Comparison of ENCODE assay signal across 12 cellular contexts in genomic region chr12:11771895-11772502, GRCh38.
A peak's percentile ranks its signal among the peaks of the same experiment; 100 is the strongest.
DNase-seq lines count a peak whose midpoint lies in the region; ATAC-seq, FAIRE-seq and TF ChIP-seq lines count a peak whose summit lies in the region.
"Had no signal": no experiment of that assay in that cellular context is flagged by ENCODE, and none has a peak within 500 bp of the region (broad histone marks: within the 10 kb centered on the region; RNA-seq: fewer than 3 reads in every experiment).

No MANE protein-coding gene starts in this region.

- no peak overlapping the region; the same call in 1 of the 2 replicates for H3K4me2 ChIP-seq in DND-41 (ENCODE audit: insufficient read depth, low read length)
- peak overlapping the region; percentile 4 for H3K4me2 ChIP-seq in astrocyte (ENCODE audit: low read length)
- no peak overlapping the region for H3K4me2 ChIP-seq in OCI-LY7 (ENCODE audit: low read length)

- H3K79me2 ChIP-seq in DND-41 (ENCODE audit: insufficient read depth, low read length), result peaks cover 90% of the 10 kb centered on the region
- H3K79me2 ChIP-seq in astrocyte (ENCODE audit: insufficient read depth, low read length), result peaks cover 43% of the 10 kb centered on the region
- H3K79me2 ChIP-seq in OCI-LY7 (ENCODE audit: insufficient read depth, low read depth, low read length), result peaks cover 11% of the 10 kb centered on the region; the same call in 1 of the 2 replicates

- BruUV-seq in OCI-LY7 (replicated peaks; lab: Mats Ljungman, UMichigan), result no TSS peak

- no peak for ATAC-seq in DND-41 (ENCODE audit: insufficient read depth, low read depth)
- ATAC-seq in HG03432 (IDR thresholded peaks at IDR 0.05; ENCODE audit: unreplicated experiment), result peak; percentile 48
- ATAC-seq in CD8-positive, alpha-beta T cell, result no peak
- no peak for ATAC-seq in left cardiac atrium

- H3K9ac ChIP-seq in DND-41 (ENCODE audit: low read depth, low read length) (0 out of 2 replicates have a peak overlapping the region, but pooled peaks have one; percentile 2), astrocyte (ENCODE audit: low read length) (peak overlapping the region; percentile 3)

- no peaks in the 10 kb centered on the region for H3K27me3 ChIP-seq in DND-41 (ENCODE audit: insufficient read depth, low read length, poor library complexity)
- no peaks in the 10 kb centered on the region for H3K27me3 ChIP-seq in astrocyte (ENCODE audit: insufficient read depth, low read length)
- H3K27me3 ChIP-seq in neutrophil, result no peaks in the 10 kb centered on the region
- no peaks in the 10 kb centered on the region for H3K27me3 ChIP-seq in CD8-positive, alpha-beta T cell (ENCODE audit: insufficient read depth, low read length)

- H3K27me3 Mint-ChIP-seq in astrocyte (ENCODE audit: low read depth, unreplicated experiment), result no peaks in the 10 kb centered on the region
- H3K27me3 Mint-ChIP-seq in CD8-positive, alpha-beta T cell (ENCODE audit: low read depth), result no peaks in the 10 kb centered on the region

- H3K4me3 ChIP-seq in DND-41 (ENCODE audit: low read depth in 1 of 2, low read length in 2 of 2) (no peak overlapping the region), astrocyte (ENCODE audit: insufficient read depth, low read depth, low read length) (no peak overlapping the region), neutrophil (ENCODE audit: low read depth in 1 of 2, low read length in 1 of 2) (no peak overlapping the region), OCI-LY7 (ENCODE audit: low read depth, low read length, poor library complexity, severe bottlenecking) (no peak overlapping the region)
- H3K4me3 ChIP-seq in CD8-positive, alpha-beta T cell (ENCODE audit: low read depth, low read length), result no peak overlapping the region
- H3K4me3 ChIP-seq: SK-N-MC had no signal

- H3K9me3 ChIP-seq in DND-41 (ENCODE audit: insufficient read depth, low read length, severe bottlenecking) (no peaks in the 10 kb centered on the region), astrocyte (ENCODE audit: insufficient read depth, low read depth, low read length) (no peaks in the 10 kb centered on the region), neutrophil (no peaks in the 10 kb centered on the region), OCI-LY7 (ENCODE audit: low read length) (no peaks in the 10 kb centered on the region)
- no peaks in the 10 kb centered on the region for H3K9me3 ChIP-seq in CD8-positive, alpha-beta T cell (ENCODE audit: low read length)
- H3K9me3 ChIP-seq: Caco-2 had no signal

- H4K20me1 ChIP-seq in DND-41 (ENCODE audit: insufficient read depth, low read length) (no peaks in the 10 kb centered on the region), astrocyte (ENCODE audit: insufficient read depth, low read length) (peaks cover 6% of the 10 kb centered on the region), OCI-LY7 (ENCODE audit: insufficient read depth, low read length) (no peaks in the 10 kb centered on the region)

- DNase-seq in DND-41 (no peak), astrocyte (ENCODE audit: low read depth) (peak; percentile 76), GF-D8 (lab: John Stamatoyannopoulos, UW) (no peak), left cardiac atrium (no peak), OCI-LY7 (ENCODE audit: low spot score) (no peak)
- no peak for DNase-seq in CD8-positive, alpha-beta T cell
- DNase-seq: Caco-2, NCI-H1105 treated with DMSO at 0.1 percent for 48 hours, NCI-H69 had no signal

- H3K9me2 ChIP-seq in OCI-LY7 (ENCODE audit: insufficient read depth, low read length), result no peaks in the 10 kb centered on the region

- intact Hi-C loops in CD8-positive, alpha-beta T cell (cut with DNase I, micrococcal nuclease), result no loop called here
- intact Hi-C loops in left cardiac atrium (cut with DNase I) (no loop called here), OCI-LY7 (cut with micrococcal nuclease; ENCODE audit: unreplicated experiment) (no loop called here)

- peaks cover 35% of the 10 kb centered on the region for H3K36me3 Mint-ChIP-seq in astrocyte (ENCODE audit: low read depth, unreplicated experiment)
- H3K36me3 Mint-ChIP-seq in CD8-positive, alpha-beta T cell, result peaks cover 11% of the 10 kb centered on the region

- H2AFZ ChIP-seq in DND-41 (ENCODE audit: low read depth, low read length) (no peak overlapping the region), astrocyte (ENCODE audit: low read depth, low read length) (no peak overlapping the region), OCI-LY7 (ENCODE audit: low read length) (no peak overlapping the region)

- POLR2A ChIA-PET in CD8-positive, alpha-beta T cell (lab: Charles Lee), result no interaction called here
- POLR2A ChIA-PET in OCI-LY7 (lab: Charles Lee), result interaction anchor here (1.3 kb wide), 1 partner anchor 9 kb away, joined by 4 read pairs; no protein-coding TSS in a partner anchor

- H3K27ac ChIP-seq in DND-41 (ENCODE audit: low read length), result peak overlapping the region; percentile 73
- peak overlapping the region; percentile 43 for H3K27ac ChIP-seq in astrocyte (ENCODE audit: low read depth, low read length)
- H3K27ac ChIP-seq in neutrophil, result peak overlapping the region; percentile 94
- H3K27ac ChIP-seq in CD8-positive, alpha-beta T cell (ENCODE audit: low read depth, low read length), result no peak overlapping the region
- no peak overlapping the region for H3K27ac ChIP-seq in OCI-LY7 (ENCODE audit: low read depth, low read length, poor library complexity, severe bottlenecking)
- H3K27ac ChIP-seq: SK-N-MC had no signal

- peak overlapping the region; percentile 56 for H3K27ac Mint-ChIP-seq in astrocyte (ENCODE audit: unreplicated experiment)
- no peak overlapping the region for H3K27ac Mint-ChIP-seq in CD8-positive, alpha-beta T cell

- peak; percentile 62 for FAIRE-seq in astrocyte (lab: Jason Lieb, UNC)

- peaks cover 33% of the 10 kb centered on the region for H3K4me1 Mint-ChIP-seq in astrocyte (ENCODE audit: low read depth, unreplicated experiment)
- peaks cover 29% of the 10 kb centered on the region for H3K4me1 Mint-ChIP-seq in CD8-positive, alpha-beta T cell (ENCODE audit: low read depth)

- TF ChIP-seq CTCF in DND-41 (IDR thresholded peaks at IDR 0.05; ENCODE audit: borderline replicate concordance, extremely low read depth, low read length, poor library complexity, severe bottlenecking) (no peak), astrocyte (IDR thresholded peaks at IDR 0.05; ENCODE audit: insufficient read depth, low read depth, low read length) (no peak), neutrophil (IDR thresholded peaks at IDR 0.05) (no peak), OCI-LY7 (conservative IDR thresholded peaks at IDR 0.05; ENCODE audit: low read length) (no peak)
- TF ChIP-seq CTCF in CD8-positive, alpha-beta T cell (IDR thresholded peaks at IDR 0.05), result no peak

- CTCF ChIA-PET in CD8-positive, alpha-beta T cell (lab: Charles Lee), result no interaction called here
- CTCF ChIA-PET in OCI-LY7 (lab: Charles Lee; ENCODE audit: unreplicated experiment), result no interaction called here

- peaks cover 99% of the 10 kb centered on the region for H3K4me1 ChIP-seq in DND-41 (ENCODE audit: insufficient read depth, low read length)
- peaks cover 12% of the 10 kb centered on the region for H3K4me1 ChIP-seq in astrocyte (ENCODE audit: insufficient read depth, low read length)
- H3K4me1 ChIP-seq in neutrophil (ENCODE audit: control insufficient read depth in 1 of 2, insufficient read depth in 1 of 2, low read depth in 1 of 2, low read length in 1 of 2), result peaks cover 89 to 91% of the 10 kb centered on the region in 2 experiments
- H3K4me1 ChIP-seq in CD8-positive, alpha-beta T cell (ENCODE audit: insufficient read depth, low read length), result peaks cover 3% of the 10 kb centered on the region
- H3K4me1 ChIP-seq in OCI-LY7 (ENCODE audit: insufficient read depth, low read length, poor library complexity, severe bottlenecking), result peaks cover 63% of the 10 kb centered on the region

- peaks cover 3% of the 10 kb centered on the region for H3K9me3 Mint-ChIP-seq in astrocyte (ENCODE audit: unreplicated experiment)
- no peaks in the 10 kb centered on the region for H3K9me3 Mint-ChIP-seq in CD8-positive, alpha-beta T cell

- H3K4me3 Mint-ChIP-seq in astrocyte (ENCODE audit: unreplicated experiment), result no peak overlapping the region
- H3K4me3 Mint-ChIP-seq in CD8-positive, alpha-beta T cell, result no peak overlapping the region

- H3K36me3 ChIP-seq in DND-41 (ENCODE audit: insufficient read depth, low read length), result peaks cover 69% of the 10 kb centered on the region
- peaks cover 3% of the 10 kb centered on the region for H3K36me3 ChIP-seq in astrocyte (ENCODE audit: insufficient read depth, low read length)
- H3K36me3 ChIP-seq in neutrophil, result no peaks in the 10 kb centered on the region
- H3K36me3 ChIP-seq in CD8-positive, alpha-beta T cell (ENCODE audit: insufficient read depth, low read length), result no peaks in the 10 kb centered on the region
- peaks cover 11% of the 10 kb centered on the region; the same call in 1 of the 2 replicates for H3K36me3 ChIP-seq in OCI-LY7 (ENCODE audit: insufficient read depth, low read length)

Comparison
In these comparisons a context has a peak if more than half of its experiments do, and no peak if none do; other contexts are left out.
1. H3K27ac ChIP-seq: peak in DND-41 (single experiment), astrocyte (single experiment) and neutrophil (single experiment); none in CD8-positive, alpha-beta T cell (single experiment) and OCI-LY7 (single experiment).